In the genomic region with DNA sequence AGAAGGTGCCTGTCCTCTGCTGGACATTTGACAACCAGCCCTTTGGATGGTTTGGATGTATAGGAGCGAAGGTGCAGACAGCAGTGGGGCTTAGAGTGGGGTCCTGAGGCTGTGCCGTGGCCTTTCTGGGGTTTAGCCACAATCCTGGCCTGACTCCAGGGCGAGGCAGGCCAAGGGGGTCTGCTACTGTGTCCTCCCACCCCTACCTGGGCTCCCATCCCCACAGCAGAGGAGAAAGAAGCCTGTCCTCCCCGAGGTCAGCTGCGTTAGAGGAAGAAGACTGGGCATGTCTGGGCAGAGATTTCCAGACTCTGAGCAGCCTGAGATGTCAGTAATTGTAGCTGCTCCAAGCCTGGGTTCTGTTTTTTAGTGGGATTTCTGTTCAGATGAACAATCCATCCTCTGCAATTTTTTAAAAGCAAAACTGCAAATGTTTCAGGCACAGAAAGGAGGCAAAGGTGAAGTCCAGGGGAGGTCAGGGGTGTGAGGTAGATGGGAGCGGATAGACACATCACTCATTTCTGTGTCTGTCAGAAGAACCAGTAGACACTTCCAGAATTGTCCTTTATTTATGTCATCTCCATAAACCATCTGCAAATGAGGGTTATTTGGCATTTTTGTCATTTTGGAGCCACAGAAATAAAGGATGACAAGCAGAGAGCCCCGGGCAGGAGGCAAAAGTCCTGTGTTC, we compare ENCODE assay signal across 1 cellular context.
TF ChIP-seq lines count a peak whose summit lies in the region.

No MANE protein-coding gene starts in this region.

TF ChIP-seq in HepG2, 621 proteins besides CTCF, POLR2A, EP300 and RAD21 (continued from another document and continues in another):
- TF ChIP-seq, protein P1, sequence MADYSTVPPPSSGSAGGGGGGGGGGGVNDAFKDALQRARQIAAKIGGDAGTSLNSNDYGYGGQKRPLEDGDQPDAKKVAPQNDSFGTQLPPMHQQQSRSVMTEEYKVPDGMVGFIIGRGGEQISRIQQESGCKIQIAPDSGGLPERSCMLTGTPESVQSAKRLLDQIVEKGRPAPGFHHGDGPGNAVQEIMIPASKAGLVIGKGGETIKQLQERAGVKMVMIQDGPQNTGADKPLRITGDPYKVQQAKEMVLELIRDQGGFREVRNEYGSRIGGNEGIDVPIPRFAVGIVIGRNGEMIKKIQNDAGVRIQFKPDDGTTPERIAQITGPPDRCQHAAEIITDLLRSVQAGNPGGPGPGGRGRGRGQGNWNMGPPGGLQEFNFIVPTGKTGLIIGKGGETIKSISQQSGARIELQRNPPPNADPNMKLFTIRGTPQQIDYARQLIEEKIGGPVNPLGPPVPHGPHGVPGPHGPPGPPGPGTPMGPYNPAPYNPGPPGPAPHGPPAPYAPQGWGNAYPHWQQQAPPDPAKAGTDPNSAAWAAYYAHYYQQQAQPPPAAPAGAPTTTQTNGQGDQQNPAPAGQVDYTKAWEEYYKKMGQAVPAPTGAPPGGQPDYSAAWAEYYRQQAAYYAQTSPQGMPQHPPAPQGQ (CRISPR knock-in tag; IDR thresholded peaks at IDR 0.05; ENCODE audit: borderline replicate concordance), result no peak
- TF ChIP-seq RERE (CRISPR knock-in tag; IDR thresholded peaks at IDR 0.05; ENCODE audit: low read depth) (no peak), IRX3 (CRISPR knock-in tag; IDR thresholded peaks at IDR 0.05; ENCODE audit: borderline replicate concordance, low read depth) (no peak), ZNF740 (CRISPR knock-in tag; IDR thresholded peaks at IDR 0.05) (no peak), ZNF720 (CRISPR knock-in tag; IDR thresholded peaks at IDR 0.05) (no peak), MYPOP (CRISPR knock-in tag; IDR thresholded peaks at IDR 0.05) (no peak), KLF12 (CRISPR knock-in tag; IDR thresholded peaks at IDR 0.05; ENCODE audit: borderline replicate concordance) (no peak), AFF4 (CRISPR knock-in tag; IDR thresholded peaks at IDR 0.05) (no peak), ZNF362 (CRISPR knock-in tag; IDR thresholded peaks at IDR 0.05; ENCODE audit: borderline replicate concordance) (0 out of 2 replicates have a peak, but pooled peaks have one; percentile 12), KDM6A (CRISPR knock-in tag; IDR thresholded peaks at IDR 0.05; ENCODE audit: low read depth) (no peak), HDAC2 (CRISPR knock-in tag; IDR thresholded peaks at IDR 0.05) (no peak), AKNA (CRISPR knock-in tag; IDR thresholded peaks at IDR 0.05; ENCODE audit: borderline replicate concordance) (no peak), TAF15 (IDR thresholded peaks at IDR 0.05; ENCODE audit: low read depth, low read length, poor library complexity, severe bottlenecking) (no peak), THYN1 (CRISPR knock-in tag; IDR thresholded peaks at IDR 0.05; ENCODE audit: borderline replicate concordance, low read depth) (no peak), CENPBD1 (CRISPR knock-in tag; IDR thresholded peaks at IDR 0.05; ENCODE audit: borderline replicate concordance, low read depth) (no peak)
- TF ChIP-seq, protein P2, sequence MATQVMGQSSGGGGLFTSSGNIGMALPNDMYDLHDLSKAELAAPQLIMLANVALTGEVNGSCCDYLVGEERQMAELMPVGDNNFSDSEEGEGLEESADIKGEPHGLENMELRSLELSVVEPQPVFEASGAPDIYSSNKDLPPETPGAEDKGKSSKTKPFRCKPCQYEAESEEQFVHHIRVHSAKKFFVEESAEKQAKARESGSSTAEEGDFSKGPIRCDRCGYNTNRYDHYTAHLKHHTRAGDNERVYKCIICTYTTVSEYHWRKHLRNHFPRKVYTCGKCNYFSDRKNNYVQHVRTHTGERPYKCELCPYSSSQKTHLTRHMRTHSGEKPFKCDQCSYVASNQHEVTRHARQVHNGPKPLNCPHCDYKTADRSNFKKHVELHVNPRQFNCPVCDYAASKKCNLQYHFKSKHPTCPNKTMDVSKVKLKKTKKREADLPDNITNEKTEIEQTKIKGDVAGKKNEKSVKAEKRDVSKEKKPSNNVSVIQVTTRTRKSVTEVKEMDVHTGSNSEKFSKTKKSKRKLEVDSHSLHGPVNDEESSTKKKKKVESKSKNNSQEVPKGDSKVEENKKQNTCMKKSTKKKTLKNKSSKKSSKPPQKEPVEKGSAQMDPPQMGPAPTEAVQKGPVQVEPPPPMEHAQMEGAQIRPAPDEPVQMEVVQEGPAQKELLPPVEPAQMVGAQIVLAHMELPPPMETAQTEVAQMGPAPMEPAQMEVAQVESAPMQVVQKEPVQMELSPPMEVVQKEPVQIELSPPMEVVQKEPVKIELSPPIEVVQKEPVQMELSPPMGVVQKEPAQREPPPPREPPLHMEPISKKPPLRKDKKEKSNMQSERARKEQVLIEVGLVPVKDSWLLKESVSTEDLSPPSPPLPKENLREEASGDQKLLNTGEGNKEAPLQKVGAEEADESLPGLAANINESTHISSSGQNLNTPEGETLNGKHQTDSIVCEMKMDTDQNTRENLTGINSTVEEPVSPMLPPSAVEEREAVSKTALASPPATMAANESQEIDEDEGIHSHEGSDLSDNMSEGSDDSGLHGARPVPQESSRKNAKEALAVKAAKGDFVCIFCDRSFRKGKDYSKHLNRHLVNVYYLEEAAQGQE (IDR thresholded peaks at IDR 0.05; ENCODE audit: borderline replicate concordance in 1 of 2, low read depth in 1 of 2, low read length in 2 of 2), result no peak
- TF ChIP-seq, protein P3, sequence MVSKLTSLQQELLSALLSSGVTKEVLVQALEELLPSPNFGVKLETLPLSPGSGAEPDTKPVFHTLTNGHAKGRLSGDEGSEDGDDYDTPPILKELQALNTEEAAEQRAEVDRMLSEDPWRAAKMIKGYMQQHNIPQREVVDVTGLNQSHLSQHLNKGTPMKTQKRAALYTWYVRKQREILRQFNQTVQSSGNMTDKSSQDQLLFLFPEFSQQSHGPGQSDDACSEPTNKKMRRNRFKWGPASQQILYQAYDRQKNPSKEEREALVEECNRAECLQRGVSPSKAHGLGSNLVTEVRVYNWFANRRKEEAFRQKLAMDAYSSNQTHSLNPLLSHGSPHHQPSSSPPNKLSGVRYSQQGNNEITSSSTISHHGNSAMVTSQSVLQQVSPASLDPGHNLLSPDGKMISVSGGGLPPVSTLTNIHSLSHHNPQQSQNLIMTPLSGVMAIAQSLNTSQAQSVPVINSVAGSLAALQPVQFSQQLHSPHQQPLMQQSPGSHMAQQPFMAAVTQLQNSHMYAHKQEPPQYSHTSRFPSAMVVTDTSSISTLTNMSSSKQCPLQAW (CRISPR knock-in tag; IDR thresholded peaks at IDR 0.05), result peak; percentile 17; the same call in 1 of the 2 replicates
- TF ChIP-seq, protein P4, sequence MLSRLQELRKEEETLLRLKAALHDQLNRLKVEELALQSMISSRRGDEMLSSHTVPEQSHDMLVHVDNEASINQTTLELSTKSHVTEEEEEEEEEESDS (CRISPR knock-in tag; IDR thresholded peaks at IDR 0.05; ENCODE audit: borderline replicate concordance), result no peak
